In the genomic region with DNA sequence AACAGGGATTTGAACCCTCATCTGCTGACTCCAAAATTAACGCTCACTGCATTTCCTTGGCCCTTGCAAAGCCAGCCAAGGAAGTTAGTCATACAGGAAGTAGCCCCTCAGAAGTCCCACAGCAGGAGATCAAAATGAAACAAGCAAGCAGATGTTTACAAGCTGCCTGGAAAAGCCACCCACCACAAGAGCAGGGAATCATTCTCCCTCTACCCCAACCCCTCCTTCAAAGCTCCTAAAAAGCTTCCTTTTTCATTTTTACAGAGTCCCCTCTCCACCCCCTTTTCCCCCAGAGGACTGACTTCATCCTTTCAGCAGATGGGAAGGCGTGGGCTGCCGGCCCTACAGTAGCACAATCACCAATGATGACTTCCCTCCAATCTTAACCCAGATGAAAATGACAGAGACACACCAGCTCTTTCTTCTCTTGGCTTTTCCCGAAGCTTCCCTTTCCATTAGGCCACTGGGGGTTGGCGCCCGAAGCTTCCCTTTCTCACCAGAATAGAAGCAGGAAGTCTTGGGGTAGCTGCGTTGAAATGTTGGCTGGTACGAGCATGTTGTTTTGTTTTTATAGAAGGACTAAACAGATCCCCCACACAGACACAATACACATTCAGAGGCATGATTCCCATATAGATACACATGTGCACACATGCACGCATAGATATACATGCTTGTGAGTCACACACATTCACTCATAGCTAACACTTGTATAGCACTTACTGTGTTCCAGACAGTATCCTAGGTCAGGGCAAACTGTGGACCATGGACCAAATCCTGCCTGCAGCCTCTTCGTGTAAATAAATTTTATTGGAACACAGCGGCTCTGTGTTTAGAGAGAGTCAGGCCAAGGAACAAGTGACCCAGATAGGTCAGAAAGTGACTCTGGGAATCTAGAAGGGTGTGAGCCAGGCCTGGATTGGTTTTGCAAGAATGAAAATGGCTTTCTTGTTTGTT, we compare ENCODE assay signal across 1 cellular context.
TF ChIP-seq lines count a peak whose summit lies in the region.

No MANE protein-coding gene starts in this region.

TF ChIP-seq in K562, 482 proteins besides CTCF, POLR2A, EP300 and RAD21 (continues in another document):
- TF ChIP-seq MIER1 (IDR thresholded peaks at IDR 0.05; ENCODE audit: low read depth) (no peak), ERF (CRISPR knock-in tag; IDR thresholded peaks at IDR 0.05) (no peak), SMAD2 (IDR thresholded peaks at IDR 0.05; ENCODE audit: low read depth, low read length) (no peak), TCF7L2 (IDR thresholded peaks at IDR 0.05; ENCODE audit: low read depth, low read length) (no peak), ZNF140 (CRISPR knock-in tag; IDR thresholded peaks at IDR 0.05) (no peak), JUN (IDR thresholded peaks at IDR 0.05; ENCODE audit: borderline replicate concordance, low read depth, low read length) (0 out of 2 replicates have a peak, but pooled peaks have one; percentile 10), JUN (CRISPR knock-in tag; IDR thresholded peaks at IDR 0.05; ENCODE audit: borderline replicate concordance) (no peak), TGIF2 (CRISPR knock-in tag; IDR thresholded peaks at IDR 0.05) (no peak), CBFB (CRISPR knock-in tag; IDR thresholded peaks at IDR 0.05) (no peak), CBX2 (IDR thresholded peaks at IDR 0.05; ENCODE audit: insufficient read depth, low read length, poor library complexity, severe bottlenecking) (no peak), ZNF134 (CRISPR knock-in tag; conservative IDR thresholded peaks at IDR 0.05) (no peak), SMARCC2 (IDR thresholded peaks at IDR 0.05; ENCODE audit: low read depth) (no peak), JUND (IDR thresholded peaks at IDR 0.05; ENCODE audit: borderline replicate concordance, low read depth, low read length) (peak; percentile 38; the same call in 1 of the 2 replicates), JUND (tag; IDR thresholded peaks at IDR 0.05; ENCODE audit: borderline replicate concordance, low read depth, low read length) (no peak), GABPB2 (CRISPR knock-in tag; conservative IDR thresholded peaks at IDR 0.05) (no peak), ZBTB17 (CRISPR knock-in tag; IDR thresholded peaks at IDR 0.05) (no peak), ELF1 (tag; IDR thresholded peaks at IDR 0.05) (0 out of 2 replicates have a peak, but pooled peaks have one; percentile 40), FOSL1 (tag; conservative IDR thresholded peaks at IDR 0.05) (peak; percentile 37), CEBPG (CRISPR knock-in tag; IDR thresholded peaks at IDR 0.05) (no peak), CEBPG (tag; conservative IDR thresholded peaks at IDR 0.05 in 1 of 2, IDR thresholded peaks at IDR 0.05 in 1 of 2) (no peak), PTTG1 (tag; IDR thresholded peaks at IDR 0.05; ENCODE audit: low read depth) (no peak), XRCC4 (IDR thresholded peaks at IDR 0.05; ENCODE audit: extremely low read depth, insufficient read depth, insufficient read length) (no peak), CHCHD3 (CRISPR knock-in tag; IDR thresholded peaks at IDR 0.05) (no peak), ZBED1 (IDR thresholded peaks at IDR 0.05) (no peak), PML (IDR thresholded peaks at IDR 0.05; ENCODE audit: low read length) (no peak), DPF2 (IDR thresholded peaks at IDR 0.05) (0 out of 2 replicates have a peak, but pooled peaks have one; percentile 27), ZNF764 (CRISPR knock-in tag; IDR thresholded peaks at IDR 0.05; ENCODE audit: low read depth) (no peak), ZNF41 (CRISPR knock-in tag; conservative IDR thresholded peaks at IDR 0.05) (no peak), TOE1 (IDR thresholded peaks at IDR 0.05; ENCODE audit: borderline replicate concordance) (no peak), TOE1 (CRISPR knock-in tag; IDR thresholded peaks at IDR 0.05; ENCODE audit: borderline replicate concordance, low read depth) (no peak), ZFX (CRISPR knock-in tag; IDR thresholded peaks at IDR 0.05) (0 out of 2 replicates have a peak, but pooled peaks have one; percentile 21), SIRT6 (IDR thresholded peaks at IDR 0.05; ENCODE audit: low read depth, low read length) (no peak), PURB (CRISPR knock-in tag; IDR thresholded peaks at IDR 0.05; ENCODE audit: low read depth) (no peak), FOXA3 (CRISPR knock-in tag; conservative IDR thresholded peaks at IDR 0.05 in 1 of 2, IDR thresholded peaks at IDR 0.05 in 1 of 2) (0 out of 4 replicates have a peak, but pooled peaks of 1 of the 2 experiments have one; percentile 9), ZNF175 (CRISPR knock-in tag; IDR thresholded peaks at IDR 0.05; ENCODE audit: low read depth) (peak; percentile 76), ASH1L (IDR thresholded peaks at IDR 0.05; ENCODE audit: borderline replicate concordance, low read depth, partially characterized antibody) (no peak), BRCA1 (IDR thresholded peaks at IDR 0.05) (no peak), BRCA1 (CRISPR knock-in tag; IDR thresholded peaks at IDR 0.05) (no peak), FOXJ3 (CRISPR knock-in tag; IDR thresholded peaks at IDR 0.05) (no peak), ZNF584 (CRISPR knock-in tag; IDR thresholded peaks at IDR 0.05; ENCODE audit: low read depth) (0 out of 2 replicates have a peak, but pooled peaks have one; percentile 17), ZFP36 (IDR thresholded peaks at IDR 0.05; ENCODE audit: low read depth, low read length, partially characterized antibody) (no peak), CREM (IDR thresholded peaks at IDR 0.05; ENCODE audit: low read depth) (no peak), PHF20 (IDR thresholded peaks at IDR 0.05; ENCODE audit: partially characterized antibody) (no peak), NELFE (IDR thresholded peaks at IDR 0.05; ENCODE audit: insufficient read depth, insufficient read length) (no peak), KDM4B (IDR thresholded peaks at IDR 0.05; ENCODE audit: borderline replicate concordance in 2 of 2, low read depth in 1 of 2) (no peak), SMARCE1 (IDR thresholded peaks at IDR 0.05) (0 out of 2 replicates have a peak, but pooled peaks have one; percentile 40)
- TF ChIP-seq, protein P1, sequence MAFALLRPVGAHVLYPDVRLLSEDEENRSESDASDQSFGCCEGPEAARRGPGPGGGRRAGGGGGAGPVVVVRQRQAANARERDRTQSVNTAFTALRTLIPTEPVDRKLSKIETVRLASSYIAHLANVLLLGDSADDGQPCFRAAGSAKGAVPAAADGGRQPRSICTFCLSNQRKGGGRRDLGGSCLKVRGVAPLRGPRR (CRISPR knock-in tag; IDR thresholded peaks at IDR 0.05): no peak
- TF ChIP-seq, protein P2, sequence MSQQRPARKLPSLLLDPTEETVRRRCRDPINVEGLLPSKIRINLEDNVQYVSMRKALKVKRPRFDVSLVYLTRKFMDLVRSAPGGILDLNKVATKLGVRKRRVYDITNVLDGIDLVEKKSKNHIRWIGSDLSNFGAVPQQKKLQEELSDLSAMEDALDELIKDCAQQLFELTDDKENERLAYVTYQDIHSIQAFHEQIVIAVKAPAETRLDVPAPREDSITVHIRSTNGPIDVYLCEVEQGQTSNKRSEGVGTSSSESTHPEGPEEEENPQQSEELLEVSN (IDR thresholded peaks at IDR 0.05; ENCODE audit: borderline replicate concordance in 1 of 2, extremely low read depth in 1 of 2, insufficient read depth in 1 of 2, insufficient read length in 1 of 2, low read depth in 1 of 2, low read length in 1 of 2, poor library complexity in 1 of 2, severe bottlenecking in 1 of 2): peak in 1 of 2 experiments; percentile 17
- TF ChIP-seq, protein P3, sequence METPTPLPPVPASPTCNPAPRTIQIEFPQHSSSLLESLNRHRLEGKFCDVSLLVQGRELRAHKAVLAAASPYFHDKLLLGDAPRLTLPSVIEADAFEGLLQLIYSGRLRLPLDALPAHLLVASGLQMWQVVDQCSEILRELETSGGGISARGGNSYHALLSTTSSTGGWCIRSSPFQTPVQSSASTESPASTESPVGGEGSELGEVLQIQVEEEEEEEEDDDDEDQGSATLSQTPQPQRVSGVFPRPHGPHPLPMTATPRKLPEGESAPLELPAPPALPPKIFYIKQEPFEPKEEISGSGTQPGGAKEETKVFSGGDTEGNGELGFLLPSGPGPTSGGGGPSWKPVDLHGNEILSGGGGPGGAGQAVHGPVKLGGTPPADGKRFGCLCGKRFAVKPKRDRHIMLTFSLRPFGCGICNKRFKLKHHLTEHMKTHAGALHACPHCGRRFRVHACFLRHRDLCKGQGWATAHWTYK (CRISPR knock-in tag; IDR thresholded peaks at IDR 0.05): no peak
- TF ChIP-seq, protein P4, sequence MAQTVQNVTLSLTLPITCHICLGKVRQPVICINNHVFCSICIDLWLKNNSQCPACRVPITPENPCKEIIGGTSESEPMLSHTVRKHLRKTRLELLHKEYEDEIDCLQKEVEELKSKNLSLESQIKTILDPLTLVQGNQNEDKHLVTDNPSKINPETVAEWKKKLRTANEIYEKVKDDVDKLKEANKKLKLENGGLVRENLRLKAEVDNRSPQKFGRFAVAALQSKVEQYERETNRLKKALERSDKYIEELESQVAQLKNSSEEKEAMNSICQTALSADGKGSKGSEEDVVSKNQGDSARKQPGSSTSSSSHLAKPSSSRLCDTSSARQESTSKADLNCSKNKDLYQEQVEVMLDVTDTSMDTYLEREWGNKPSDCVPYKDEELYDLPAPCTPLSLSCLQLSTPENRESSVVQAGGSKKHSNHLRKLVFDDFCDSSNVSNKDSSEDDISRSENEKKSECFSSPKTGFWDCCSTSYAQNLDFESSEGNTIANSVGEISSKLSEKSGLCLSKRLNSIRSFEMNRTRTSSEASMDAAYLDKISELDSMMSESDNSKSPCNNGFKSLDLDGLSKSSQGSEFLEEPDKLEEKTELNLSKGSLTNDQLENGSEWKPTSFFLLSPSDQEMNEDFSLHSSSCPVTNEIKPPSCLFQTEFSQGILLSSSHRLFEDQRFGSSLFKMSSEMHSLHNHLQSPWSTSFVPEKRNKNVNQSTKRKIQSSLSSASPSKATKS (CRISPR knock-in tag; IDR thresholded peaks at IDR 0.05): no peak
- TF ChIP-seq, protein P5, sequence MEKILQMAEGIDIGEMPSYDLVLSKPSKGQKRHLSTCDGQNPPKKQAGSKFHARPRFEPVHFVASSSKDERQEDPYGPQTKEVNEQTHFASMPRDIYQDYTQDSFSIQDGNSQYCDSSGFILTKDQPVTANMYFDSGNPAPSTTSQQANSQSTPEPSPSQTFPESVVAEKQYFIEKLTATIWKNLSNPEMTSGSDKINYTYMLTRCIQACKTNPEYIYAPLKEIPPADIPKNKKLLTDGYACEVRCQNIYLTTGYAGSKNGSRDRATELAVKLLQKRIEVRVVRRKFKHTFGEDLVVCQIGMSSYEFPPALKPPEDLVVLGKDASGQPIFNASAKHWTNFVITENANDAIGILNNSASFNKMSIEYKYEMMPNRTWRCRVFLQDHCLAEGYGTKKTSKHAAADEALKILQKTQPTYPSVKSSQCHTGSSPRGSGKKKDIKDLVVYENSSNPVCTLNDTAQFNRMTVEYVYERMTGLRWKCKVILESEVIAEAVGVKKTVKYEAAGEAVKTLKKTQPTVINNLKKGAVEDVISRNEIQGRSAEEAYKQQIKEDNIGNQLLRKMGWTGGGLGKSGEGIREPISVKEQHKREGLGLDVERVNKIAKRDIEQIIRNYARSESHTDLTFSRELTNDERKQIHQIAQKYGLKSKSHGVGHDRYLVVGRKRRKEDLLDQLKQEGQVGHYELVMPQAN (IDR thresholded peaks at IDR 0.05; ENCODE audit: borderline replicate concordance): no peak
- TF ChIP-seq, protein P6, sequence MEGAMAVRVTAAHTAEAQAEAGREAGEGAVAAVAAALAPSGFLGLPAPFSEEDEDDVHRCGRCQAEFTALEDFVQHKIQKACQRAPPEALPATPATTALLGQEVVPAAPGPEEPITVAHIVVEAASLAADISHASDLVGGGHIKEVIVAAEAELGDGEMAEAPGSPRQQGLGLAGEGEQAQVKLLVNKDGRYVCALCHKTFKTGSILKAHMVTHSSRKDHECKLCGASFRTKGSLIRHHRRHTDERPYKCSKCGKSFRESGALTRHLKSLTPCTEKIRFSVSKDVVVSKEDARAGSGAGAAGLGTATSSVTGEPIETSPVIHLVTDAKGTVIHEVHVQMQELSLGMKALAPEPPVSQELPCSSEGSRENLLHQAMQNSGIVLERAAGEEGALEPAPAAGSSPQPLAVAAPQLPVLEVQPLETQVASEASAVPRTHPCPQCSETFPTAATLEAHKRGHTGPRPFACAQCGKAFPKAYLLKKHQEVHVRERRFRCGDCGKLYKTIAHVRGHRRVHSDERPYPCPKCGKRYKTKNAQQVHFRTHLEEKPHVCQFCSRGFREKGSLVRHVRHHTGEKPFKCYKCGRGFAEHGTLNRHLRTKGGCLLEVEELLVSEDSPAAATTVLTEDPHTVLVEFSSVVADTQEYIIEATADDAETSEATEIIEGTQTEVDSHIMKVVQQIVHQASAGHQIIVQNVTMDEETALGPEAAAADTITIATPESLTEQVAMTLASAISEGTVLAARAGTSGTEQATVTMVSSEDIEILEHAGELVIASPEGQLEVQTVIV (CRISPR knock-in tag; IDR thresholded peaks at IDR 0.05; ENCODE audit: borderline replicate concordance): no peak
- TF ChIP-seq, protein P7, sequence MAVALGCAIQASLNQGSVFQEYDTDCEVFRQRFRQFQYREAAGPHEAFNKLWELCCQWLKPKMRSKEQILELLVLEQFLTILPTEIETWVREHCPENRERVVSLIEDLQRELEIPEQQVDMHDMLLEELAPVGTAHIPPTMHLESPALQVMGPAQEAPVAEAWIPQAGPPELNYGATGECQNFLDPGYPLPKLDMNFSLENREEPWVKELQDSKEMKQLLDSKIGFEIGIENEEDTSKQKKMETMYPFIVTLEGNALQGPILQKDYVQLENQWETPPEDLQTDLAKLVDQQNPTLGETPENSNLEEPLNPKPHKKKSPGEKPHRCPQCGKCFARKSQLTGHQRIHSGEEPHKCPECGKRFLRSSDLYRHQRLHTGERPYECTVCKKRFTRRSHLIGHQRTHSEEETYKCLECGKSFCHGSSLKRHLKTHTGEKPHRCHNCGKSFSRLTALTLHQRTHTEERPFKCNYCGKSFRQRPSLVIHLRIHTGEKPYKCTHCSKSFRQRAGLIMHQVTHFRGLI (CRISPR knock-in tag; IDR thresholded peaks at IDR 0.05): no peak
- TF ChIP-seq, protein P8, sequence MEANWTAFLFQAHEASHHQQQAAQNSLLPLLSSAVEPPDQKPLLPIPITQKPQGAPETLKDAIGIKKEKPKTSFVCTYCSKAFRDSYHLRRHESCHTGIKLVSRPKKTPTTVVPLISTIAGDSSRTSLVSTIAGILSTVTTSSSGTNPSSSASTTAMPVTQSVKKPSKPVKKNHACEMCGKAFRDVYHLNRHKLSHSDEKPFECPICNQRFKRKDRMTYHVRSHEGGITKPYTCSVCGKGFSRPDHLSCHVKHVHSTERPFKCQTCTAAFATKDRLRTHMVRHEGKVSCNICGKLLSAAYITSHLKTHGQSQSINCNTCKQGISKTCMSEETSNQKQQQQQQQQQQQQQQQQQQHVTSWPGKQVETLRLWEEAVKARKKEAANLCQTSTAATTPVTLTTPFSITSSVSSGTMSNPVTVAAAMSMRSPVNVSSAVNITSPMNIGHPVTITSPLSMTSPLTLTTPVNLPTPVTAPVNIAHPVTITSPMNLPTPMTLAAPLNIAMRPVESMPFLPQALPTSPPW (CRISPR knock-in tag; IDR thresholded peaks at IDR 0.05): peak; percentile 30; the same call in 1 of the 2 replicates
